Comparison of ENCODE assay signal across 8 cellular contexts in genomic region chr13:26558074-26558805, GRCh38. TPM values are rescaled to one million over a fixed set of nuclear protein-coding genes. Genes with fewer than 3 reads are reported as not detected.
DNase-seq lines count a peak whose midpoint lies in the region; ATAC-seq and TF ChIP-seq lines count a peak whose summit lies in the region.

No MANE protein-coding gene starts in this region.

- no peak overlapping the region for H2AK5ac ChIP-seq in H9 (ENCODE audit: insufficient read length, low read length)

- peaks cover 3% of the 10 kb centered on the region for H3K23me2 ChIP-seq in H9 (ENCODE audit: insufficient read length, low read depth, low read length, poor library complexity, severe bottlenecking)

- H3K14ac ChIP-seq in H9 (ENCODE audit: insufficient read depth, low read length) = peak overlapping the region; percentile 77; the same call in 1 of the 2 replicates

- H3K9me3 ChIP-seq in H9 (ENCODE audit: control insufficient read depth, low read depth, low read length) = no peaks in the 10 kb centered on the region
- H3K9me3 ChIP-seq in right atrium auricular region = no peaks in the 10 kb centered on the region
- no peaks in the 10 kb centered on the region for H3K9me3 ChIP-seq in sigmoid colon

- H2BK120ac ChIP-seq in H9 (ENCODE audit: low read depth, low read length, poor library complexity, severe bottlenecking) = no peak overlapping the region

- no CpG with 5 or more reads among the region's 73 CpGs for WGBS in H9 (ENCODE audit: extremely low coverage, insufficient read length, low lambda C conversion rate)
- 4% methylated on average over 73 of the region's 73 CpGs for WGBS in sigmoid colon, 2 donors

- no peak overlapping the region for H3K23ac ChIP-seq in H9 (ENCODE audit: insufficient read length, low read depth, low read length)

- H3K36me3 ChIP-seq in right atrium auricular region = no peaks in the 10 kb centered on the region
- H3K36me3 ChIP-seq in sigmoid colon = no peaks in the 10 kb centered on the region

- H3K27me3 Mint-ChIP-seq in H9 (ENCODE audit: low read depth) = peaks cover 46% of the 10 kb centered on the region
- H3K27me3 Mint-ChIP-seq in activated CD8-positive, alpha-beta T cell treated with anti-CD3 and anti-CD28 coated beads for 36 hours = peaks cover 42% of the 10 kb centered on the region

- peaks cover 5% of the 10 kb centered on the region for H3K79me1 ChIP-seq in H9 (ENCODE audit: insufficient read depth, low read depth, low read length, poor library complexity, severe bottlenecking)

- no peak overlapping the region for H3K4ac ChIP-seq in H9 (ENCODE audit: low read depth, low read length)

- peaks cover 10 to 12% of the 10 kb centered on the region in 2 experiments; a peak in 3 of 5 replicates for H3K9me3 Mint-ChIP-seq in H9
- H3K9me3 Mint-ChIP-seq in activated CD8-positive, alpha-beta T cell treated with anti-CD3 and anti-CD28 coated beads for 36 hours = no peaks in the 10 kb centered on the region

- no peak overlapping the region for H4K5ac ChIP-seq in H9 (ENCODE audit: insufficient read length, low read depth, low read length)

- no peak overlapping the region; the same call in 1 of the 2 replicates for H2BK15ac ChIP-seq in H9 (ENCODE audit: low read depth, low read length)

- H3K36me3 Mint-ChIP-seq in H9 (ENCODE audit: insufficient read depth in 1 of 3, low read depth in 3 of 3) = peaks cover 0 to 5% (median 0%) of the 10 kb centered on the region in 3 experiments; a peak in 2 of 7 replicates
- H3K36me3 Mint-ChIP-seq in activated CD8-positive, alpha-beta T cell treated with anti-CD3 and anti-CD28 coated beads for 36 hours (ENCODE audit: low read depth) = no peaks in the 10 kb centered on the region

- peak overlapping the region; percentile 19 for H3K9ac ChIP-seq in H9 (ENCODE audit: extremely low read depth, insufficient read length, low read length)

- H3K27ac ChIP-seq in H9 (ENCODE audit: insufficient read length, low read depth, low read length) (no peak overlapping the region), right atrium auricular region (peak overlapping the region; percentile 22 to 70), sigmoid colon (peak overlapping the region; percentile 59 to 83 (median 78))

- H3K79me2 ChIP-seq in H9 (ENCODE audit: insufficient read depth, low read length) = peaks cover 8% of the 10 kb centered on the region; the same call in 1 of the 2 replicates

- TF ChIP-seq CTCF in H9 (conservative IDR thresholded peaks at IDR 0.05) (no peak), right atrium auricular region (IDR thresholded peaks at IDR 0.05) (no peak), sigmoid colon (IDR thresholded peaks at IDR 0.05) (no peak)
- no peak for TF ChIP-seq CTCF in activated CD8-positive, alpha-beta T cell treated with anti-CD3 and anti-CD28 coated beads for 36 hours (IDR thresholded peaks at IDR 0.05)

- TF ChIP-seq POLR2A in sigmoid colon (IDR thresholded peaks at IDR 0.05) = no peak

- H2BK12ac ChIP-seq in H9 (ENCODE audit: insufficient read length, low read depth, low read length) = no peak overlapping the region

- no peak overlapping the region for H3T11ph ChIP-seq in H9 (ENCODE audit: low read length)

- H2BK5ac ChIP-seq in H9 (ENCODE audit: insufficient read length, low read length) = no peak overlapping the region

- H3K4me2 ChIP-seq in H9 (ENCODE audit: insufficient read depth, insufficient read length, low read length) = peak overlapping the region; percentile 61

- no peak for ATAC-seq in activated CD8-positive, alpha-beta T cell treated with anti-CD3 and anti-CD28 coated beads for 36 hours
- ATAC-seq in HG03039 (IDR thresholded peaks at IDR 0.05; ENCODE audit: unreplicated experiment) = no peak

- peaks cover 5% of the 10 kb centered on the region; the same call in 1 of the 2 replicates for H3K4me1 ChIP-seq in H9 (ENCODE audit: insufficient read depth, low read length)
- peaks cover 0 to 33% of the 10 kb centered on the region in 2 donors for H3K4me1 ChIP-seq in right atrium auricular region
- H3K4me1 ChIP-seq in sigmoid colon = peaks cover 0 to 15% (median 8%) of the 10 kb centered on the region in 4 donors

- H3K27me3 ChIP-seq in H9 (ENCODE audit: insufficient read depth, low read length) (no peaks in the 10 kb centered on the region), right atrium auricular region (no peaks in the 10 kb centered on the region), sigmoid colon (no peaks in the 10 kb centered on the region)

- H2AFZ ChIP-seq in H9 (ENCODE audit: low read length) = no peak overlapping the region

- DNase-seq in AG20443 (ENCODE audit: low spot score) (peak; percentile 40), H9 (no peak), right atrium auricular region (ENCODE audit: low spot score) (no peak), sigmoid colon (no peak), RPMI8226 (no peak), H4 (ENCODE audit: low spot score) (no peak)
- DNase-seq in activated CD8-positive, alpha-beta T cell treated with anti-CD3 and anti-CD28 coated beads for 36 hours = no peak

- intact Hi-C loops in activated CD8-positive, alpha-beta T cell treated with anti-CD3 and anti-CD28 coated beads for 36 hours (cut with micrococcal nuclease) = no loop called here
- intact Hi-C loops in sigmoid colon (cut with DNase I) = loop anchor here (5.0 to 10.0 kb wide), 3 partner anchors 139 to 1253 kb away; partner anchors contain the start of gene NUP58

- no peak overlapping the region for H4K8ac ChIP-seq in H9 (replicated peaks; ENCODE audit: insufficient read length, low read depth, low read length)

- no peaks in the 10 kb centered on the region for H4K20me1 ChIP-seq in H9 (ENCODE audit: control insufficient read depth, insufficient read depth, insufficient read length)

- H3K4me3 ChIP-seq in right atrium auricular region (peak overlapping the region; percentile 73 to 79), sigmoid colon (peak overlapping the region; percentile 78 to 91 (median 84))

- H3K56ac ChIP-seq in H9 (ENCODE audit: insufficient read length, low read depth, low read length) = no peak overlapping the region

- H4K91ac ChIP-seq in H9 (ENCODE audit: insufficient read length, low read depth, low read length) = no peak overlapping the region

- TF ChIP-seq EP300 in sigmoid colon (IDR thresholded peaks at IDR 0.05) = no peak

- POLR2A ChIA-PET in activated CD8-positive, alpha-beta T cell treated with anti-CD3 and anti-CD28 coated beads for 36 hours (lab: Charles Lee) = no interaction called here

- peak overlapping the region; percentile 75 to 91 for H3K4me3 Mint-ChIP-seq in H9
- H3K4me3 Mint-ChIP-seq in activated CD8-positive, alpha-beta T cell treated with anti-CD3 and anti-CD28 coated beads for 36 hours = peak overlapping the region; percentile 38

- peak overlapping the region; percentile 50 for H3K18ac ChIP-seq in H9 (ENCODE audit: insufficient read length, low read depth, low read length)

- peaks cover 16 to 17% of the 10 kb centered on the region in 2 experiments for H3K4me1 Mint-ChIP-seq in H9
- no peaks in the 10 kb centered on the region for H3K4me1 Mint-ChIP-seq in activated CD8-positive, alpha-beta T cell treated with anti-CD3 and anti-CD28 coated beads for 36 hours (ENCODE audit: low read depth)

- H3K27ac Mint-ChIP-seq in H9 = no peak overlapping the region
- no peak overlapping the region for H3K27ac Mint-ChIP-seq in activated CD8-positive, alpha-beta T cell treated with anti-CD3 and anti-CD28 coated beads for 36 hours

- CTCF ChIA-PET in activated CD8-positive, alpha-beta T cell treated with anti-CD3 and anti-CD28 coated beads for 36 hours (lab: Charles Lee) = interaction anchor here (0.9 kb wide), 1 partner anchor 140 kb away, joined by 3 read pairs; no protein-coding TSS in a partner anchor

- H2BK20ac ChIP-seq in H9 (ENCODE audit: low read depth, low read length, poor library complexity, severe bottlenecking) = no peak overlapping the region

RNA-seq across cellular contexts. Expression of gene WASF3, which starts 0.8 kb away (rescaled TPM):
- total RNA-seq in H9 (2021) (20.7 and 22.2 TPM in 2 replicates), right atrium auricular region (10 to 100 TPM; 11.8 to 14.4 TPM), sigmoid colon (10 to 100 TPM; 12.4 to 17.1 (median 14.6) TPM)
- total RNA-seq in activated CD8-positive, alpha-beta T cell treated with anti-CD3 and anti-CD28 coated beads for 36 hours = under 1 TPM; 0.07 to 0.09 TPM
- polyA plus RNA-seq in sigmoid colon = 1 to 10 TPM in 2 of 3 donors, under 1 TPM in 1; 0.92 to 4.8 (median 2.6) TPM
- 6.8 and 7.5 TPM in 2 replicates for total RNA-seq in H4 (2014; rRNA removed; shearing (Covaris generic))
